Comparison of ENCODE assay signal across 28 cellular contexts in the genomic region with DNA sequence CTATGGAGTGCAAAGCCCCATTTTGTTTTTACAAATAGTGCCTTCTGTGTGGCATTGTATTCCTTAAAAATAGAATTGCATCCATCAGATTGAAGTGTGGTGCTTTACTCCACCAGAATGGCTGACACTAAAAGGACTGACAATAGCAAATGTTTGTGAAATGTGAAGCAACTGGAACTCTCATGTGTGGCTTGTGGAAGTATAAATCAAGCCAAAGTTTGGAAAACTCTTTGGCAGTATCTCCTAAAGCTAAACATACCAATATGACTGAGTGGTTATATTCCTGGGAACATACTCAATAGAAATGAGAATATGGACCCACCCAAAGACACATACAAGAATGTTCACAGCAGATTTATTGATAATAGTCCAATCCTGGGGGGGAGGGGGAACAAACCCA.
"Had no signal": no experiment of that assay in that cellular context is flagged by ENCODE, and none has a peak within 500 bp of the region (broad histone marks: within the 10 kb centered on the region; RNA-seq: fewer than 3 reads in every experiment).

No MANE protein-coding gene starts in this region.

- H3K27ac ChIP-seq: body of pancreas, lower lobe of right lung, neutrophil, ovary, prostate gland, tibial nerve had no signal

- H3K9me3 Mint-ChIP-seq: activated CD4-positive, alpha-beta T cell treated with anti-CD3 and anti-CD28 coated beads, Interleukin-2, amount 10 ng/mL, durations not matched to agents 24 days and 14 days; activated CD8-positive, alpha-beta T cell treated with anti-CD3 and anti-CD28 coated beads for 36 hours; activated naive CD8-positive, alpha-beta T cell treated with anti-CD3 and anti-CD28 coated beads, Interleukin-2, amount 50 U/mL, for 24 hours; activated T-helper 1 cell treated with anti-CD3 and anti-CD28 coated beads, Interleukin-12 subunit alpha, Interleukin-12 subunit beta, Interleukin-2, Interleukin-4 antibody, amounts not matched to agents 30 ng/mL and 10 ng/mL and 1 ng/mL, durations not matched to agents 14 hours and 24 hours and 36 hours; dendritic cell treated with granulocyte-macrophage colony-stimulating factor and Interleukin-4, amounts not matched to agents 40 ng/mL and 50 ng/mL, for 4 days; natural killer cell; stimulated activated effector memory CD8-positive, alpha-beta T cell treated with anti-CD3 and anti-CD28 coated beads, Interleukin-12 subunit alpha, Interleukin-12 subunit beta, amount 100 ng/mL, for 72 hours; stimulated activated naive CD8-positive, alpha-beta T cell treated with anti-CD3 and anti-CD28 coated beads, Interleukin-15, amount 100 ng/mL, for 72 hours had no signal

- H3K4me1 Mint-ChIP-seq: activated CD4-positive, alpha-beta T cell treated with anti-CD3 and anti-CD28 coated beads, Interleukin-2, amount 10 ng/mL, durations not matched to agents 24 days and 14 days; activated CD8-positive, alpha-beta memory T cell treated with anti-CD3 and anti-CD28 coated beads, Interleukin-2, amount 10 ng/mL, durations not matched to agents 7 days and 5 days; activated naive CD8-positive, alpha-beta T cell treated with anti-CD3 and anti-CD28 coated beads, Interleukin-2, amount 50 U/mL, for 24 hours; natural killer cell; stimulated activated effector memory CD8-positive, alpha-beta T cell treated with anti-CD3 and anti-CD28 coated beads, Interleukin-12 subunit alpha, Interleukin-12 subunit beta, amount 100 ng/mL, for 72 hours; stimulated activated naive CD8-positive, alpha-beta T cell treated with anti-CD3 and anti-CD28 coated beads, Interleukin-15, amount 100 ng/mL, for 72 hours had no signal

- H3K4me3 ChIP-seq: body of pancreas, gastroesophageal sphincter, lower lobe of right lung, ovary, prostate gland, tibial nerve had no signal

- H3K36me3 Mint-ChIP-seq: activated CD8-positive, alpha-beta memory T cell treated with anti-CD3 and anti-CD28 coated beads, Interleukin-2, amount 10 ng/mL, durations not matched to agents 7 days and 5 days; natural killer cell; stimulated activated effector memory CD8-positive, alpha-beta T cell treated with anti-CD3 and anti-CD28 coated beads, Interleukin-12 subunit alpha, Interleukin-12 subunit beta, amount 100 ng/mL, for 72 hours had no signal

- H3K9me3 ChIP-seq: body of pancreas, gastroesophageal sphincter, lower lobe of right lung, neutrophil, ovary, prostate gland had no signal

- H3K27me3 Mint-ChIP-seq: activated CD4-positive, alpha-beta T cell treated with anti-CD3 and anti-CD28 coated beads, Interleukin-2, amount 10 ng/mL, durations not matched to agents 24 days and 14 days had no signal

- H3K4me3 Mint-ChIP-seq: activated CD4-positive, alpha-beta T cell treated with anti-CD3 and anti-CD28 coated beads, Interleukin-2, amount 10 ng/mL, durations not matched to agents 24 days and 14 days; activated CD8-positive, alpha-beta memory T cell treated with anti-CD3 and anti-CD28 coated beads, Interleukin-2, amount 10 ng/mL, durations not matched to agents 7 days and 5 days; activated CD8-positive, alpha-beta T cell treated with anti-CD3 and anti-CD28 coated beads for 36 hours; activated naive CD8-positive, alpha-beta T cell treated with anti-CD3 and anti-CD28 coated beads, Interleukin-2, amount 50 U/mL, for 24 hours; activated T-helper 1 cell treated with anti-CD3 and anti-CD28 coated beads, Interleukin-12 subunit alpha, Interleukin-12 subunit beta, Interleukin-2, Interleukin-4 antibody, amounts not matched to agents 30 ng/mL and 10 ng/mL and 1 ng/mL, durations not matched to agents 14 hours and 24 hours and 36 hours; dendritic cell treated with granulocyte-macrophage colony-stimulating factor and Interleukin-4, amounts not matched to agents 40 ng/mL and 50 ng/mL, for 4 days; natural killer cell; stimulated activated effector memory CD8-positive, alpha-beta T cell treated with anti-CD3 and anti-CD28 coated beads, Interleukin-12 subunit alpha, Interleukin-12 subunit beta, amount 100 ng/mL, for 72 hours; stimulated activated naive CD8-positive, alpha-beta T cell treated with anti-CD3 and anti-CD28 coated beads, Interleukin-15, amount 100 ng/mL, for 72 hours had no signal

- H3K4me1 ChIP-seq: body of pancreas, prostate gland had no signal

- H3K36me3 ChIP-seq: gastroesophageal sphincter, lower lobe of right lung, neutrophil, ovary, prostate gland, tibial nerve had no signal

- ATAC-seq: activated CD8-positive, alpha-beta memory T cell treated with anti-CD3 and anti-CD28 coated beads, Interleukin-2, amount 10 ng/mL, durations not matched to agents 7 days and 5 days; activated CD8-positive, alpha-beta T cell treated with anti-CD3 and anti-CD28 coated beads for 36 hours; activated naive CD8-positive, alpha-beta T cell treated with anti-CD3 and anti-CD28 coated beads, Interleukin-2, amount 50 U/mL, for 24 hours; body of pancreas; gastroesophageal sphincter; left colon; lower lobe of right lung; natural killer cell; right cardiac atrium; stimulated activated effector memory CD8-positive, alpha-beta T cell treated with anti-CD3 and anti-CD28 coated beads, Interleukin-12 subunit alpha, Interleukin-12 subunit beta, amount 100 ng/mL, for 72 hours; stimulated activated naive CD8-positive, alpha-beta T cell treated with anti-CD3 and anti-CD28 coated beads, Interleukin-15, amount 100 ng/mL, for 72 hours had no signal

- H3K27me3 ChIP-seq: body of pancreas, gastroesophageal sphincter, neutrophil, ovary, tibial nerve had no signal

- H3K27ac Mint-ChIP-seq: activated CD4-positive, alpha-beta T cell treated with anti-CD3 and anti-CD28 coated beads, Interleukin-2, amount 10 ng/mL, durations not matched to agents 24 days and 14 days; activated CD8-positive, alpha-beta memory T cell treated with anti-CD3 and anti-CD28 coated beads, Interleukin-2, amount 10 ng/mL, durations not matched to agents 7 days and 5 days; activated CD8-positive, alpha-beta T cell treated with anti-CD3 and anti-CD28 coated beads for 36 hours; activated naive CD8-positive, alpha-beta T cell treated with anti-CD3 and anti-CD28 coated beads, Interleukin-2, amount 50 U/mL, for 24 hours; activated T-helper 1 cell treated with anti-CD3 and anti-CD28 coated beads, Interleukin-12 subunit alpha, Interleukin-12 subunit beta, Interleukin-2, Interleukin-4 antibody, amounts not matched to agents 30 ng/mL and 10 ng/mL and 1 ng/mL, durations not matched to agents 14 hours and 24 hours and 36 hours; dendritic cell treated with granulocyte-macrophage colony-stimulating factor and Interleukin-4, amounts not matched to agents 40 ng/mL and 50 ng/mL, for 4 days; natural killer cell; stimulated activated effector memory CD8-positive, alpha-beta T cell treated with anti-CD3 and anti-CD28 coated beads, Interleukin-12 subunit alpha, Interleukin-12 subunit beta, amount 100 ng/mL, for 72 hours; stimulated activated naive CD8-positive, alpha-beta T cell treated with anti-CD3 and anti-CD28 coated beads, Interleukin-15, amount 100 ng/mL, for 72 hours had no signal

- DNase-seq: activated CD4-positive, alpha-beta T cell treated with anti-CD3 and anti-CD28 coated beads, Interleukin-2, amount 10 ng/mL, durations not matched to agents 24 days and 14 days; activated CD8-positive, alpha-beta memory T cell treated with anti-CD3 and anti-CD28 coated beads, Interleukin-2, amount 10 ng/mL, durations not matched to agents 7 days and 5 days; activated CD8-positive, alpha-beta T cell treated with anti-CD3 and anti-CD28 coated beads for 36 hours; activated gamma-delta T cell; activated naive CD4-positive, alpha-beta T cell treated with anti-CD3 and anti-CD28 coated beads, Interleukin-2, amount 50 U/mL, for 16 hours; activated naive CD8-positive, alpha-beta T cell treated with anti-CD3 and anti-CD28 coated beads, Interleukin-2, amount 50 U/mL, for 24 hours; activated T-cell treated with anti-CD3 and anti-CD28 coated beads for 4 hours; body of pancreas; caudate nucleus; effector CD4-positive, alpha-beta T cell; head of caudate nucleus; islet precursor cell; left colon; lower lobe of right lung; mesendoderm; natural killer cell; ovary; right cardiac atrium; small intestine; stimulated activated CD4-positive, alpha-beta T cell treated with anti-CD3 and anti-CD28 coated beads, Interleukin-2, amount 100 ng/mL, for 24 hours; stimulated activated naive CD8-positive, alpha-beta T cell treated with anti-CD3 and anti-CD28 coated beads, Interleukin-15, amount 100 ng/mL, for 72 hours had no signal
